8 cellular contexts compared by ENCODE assay signal in genomic region chr18:51110073-51110797, GRCh38.
A peak's percentile ranks its signal among the peaks of the same experiment; 100 is the strongest.
DNase-seq lines count a peak whose midpoint lies in the region; ATAC-seq, FAIRE-seq and TF ChIP-seq lines count a peak whose summit lies in the region.

No MANE protein-coding gene starts in this region.

- 48 to 66% methylated on average over 20 of the region's 42 CpGs for WGBS in thyroid gland, 2 donors

- no peaks in the 10 kb centered on the region for H3K36me3 ChIP-seq in OCI-LY3 (replicated peaks; ENCODE audit: low read depth, low read length)
- no peaks in the 10 kb centered on the region for H3K36me3 ChIP-seq in thyroid gland

- no peaks in the 10 kb centered on the region for H3K79me2 ChIP-seq in OCI-LY3 (ENCODE audit: low read length)

- H3K9me3 ChIP-seq in OCI-LY3 (ENCODE audit: insufficient read depth, low read length) (no peaks in the 10 kb centered on the region), thyroid gland (no peaks in the 10 kb centered on the region)

- FAIRE-seq in GM18507 (lab: Jason Lieb, UNC), result peak; percentile 69

- DNase-seq in 8988T (peak; percentile 62), GM18507 (ENCODE audit: extremely low spot score, insufficient read length, low read depth) (peak; percentile 69), activated T-helper 1 cell treated with Interleukin-2 at 50 U/mL for 16 hours (ENCODE audit: low read depth) (peak; percentile 33), fibroblast of villous mesenchyme (ENCODE audit: low read depth) (peak; percentile 20), omental fat pad (ENCODE audit: low spot score) (peak; percentile 50), thyroid gland (peak; percentile 53 to 61)

- H3K4me3 ChIP-seq in OCI-LY3 (ENCODE audit: low read length) (peak overlapping the region; percentile 59), fibroblast of villous mesenchyme (ENCODE audit: low read depth, low read length) (no peak overlapping the region), thyroid gland (replicated peaks in 1 of 3) (no peak overlapping the region)

- peaks cover 18% of the 10 kb centered on the region for H3K4me1 ChIP-seq in OCI-LY3 (ENCODE audit: low read length)
- peaks cover 0 to 6% of the 10 kb centered on the region in 2 donors for H3K4me1 ChIP-seq in thyroid gland

- intact Hi-C loops in thyroid gland (cut with DNase I), result no loop called here

- H3K9ac ChIP-seq in OCI-LY3 (ENCODE audit: low read length), result peak overlapping the region; percentile 33; the same call in 1 of the 2 replicates

- no peaks in the 10 kb centered on the region for H3K27me3 ChIP-seq in OCI-LY3 (ENCODE audit: low read depth, low read length)
- H3K27me3 ChIP-seq in thyroid gland, result no peaks in the 10 kb centered on the region

- peak overlapping the region; percentile 66 for H3K4me2 ChIP-seq in OCI-LY3 (ENCODE audit: low read length)

- TF ChIP-seq POLR2A in thyroid gland (IDR thresholded peaks at IDR 0.05), result no peak

- no peaks in the 10 kb centered on the region for H4K20me1 ChIP-seq in OCI-LY3 (ENCODE audit: insufficient read depth, low read length)

- ATAC-seq in HG02981 (IDR thresholded peaks at IDR 0.05; ENCODE audit: unreplicated experiment), result peak; percentile 69
- peak; percentile 64 for ATAC-seq in omental fat pad (ENCODE audit: low FRiP score)

- H2AFZ ChIP-seq in OCI-LY3 (ENCODE audit: low read depth, low read length), result peak overlapping the region; percentile 44; the same call in 1 of the 2 replicates

- TF ChIP-seq CTCF in OCI-LY3 (IDR thresholded peaks at IDR 0.05; ENCODE audit: low read depth, low read length) (peak; percentile 98), fibroblast of villous mesenchyme (IDR thresholded peaks at IDR 0.05; ENCODE audit: insufficient read depth, low read depth, low read length) (peak; percentile 90), omental fat pad (IDR thresholded peaks at IDR 0.05) (peak in 2 of 3 donors; percentile 70 to 84), thyroid gland (IDR thresholded peaks at IDR 0.05) (peak; percentile 74 to 98 (median 93))

- H3K27ac ChIP-seq in OCI-LY3 (ENCODE audit: low read length) (no peak overlapping the region), thyroid gland (no peak overlapping the region)
